Comparison of ENCODE assay signal across 7 cellular contexts in the genomic region with DNA sequence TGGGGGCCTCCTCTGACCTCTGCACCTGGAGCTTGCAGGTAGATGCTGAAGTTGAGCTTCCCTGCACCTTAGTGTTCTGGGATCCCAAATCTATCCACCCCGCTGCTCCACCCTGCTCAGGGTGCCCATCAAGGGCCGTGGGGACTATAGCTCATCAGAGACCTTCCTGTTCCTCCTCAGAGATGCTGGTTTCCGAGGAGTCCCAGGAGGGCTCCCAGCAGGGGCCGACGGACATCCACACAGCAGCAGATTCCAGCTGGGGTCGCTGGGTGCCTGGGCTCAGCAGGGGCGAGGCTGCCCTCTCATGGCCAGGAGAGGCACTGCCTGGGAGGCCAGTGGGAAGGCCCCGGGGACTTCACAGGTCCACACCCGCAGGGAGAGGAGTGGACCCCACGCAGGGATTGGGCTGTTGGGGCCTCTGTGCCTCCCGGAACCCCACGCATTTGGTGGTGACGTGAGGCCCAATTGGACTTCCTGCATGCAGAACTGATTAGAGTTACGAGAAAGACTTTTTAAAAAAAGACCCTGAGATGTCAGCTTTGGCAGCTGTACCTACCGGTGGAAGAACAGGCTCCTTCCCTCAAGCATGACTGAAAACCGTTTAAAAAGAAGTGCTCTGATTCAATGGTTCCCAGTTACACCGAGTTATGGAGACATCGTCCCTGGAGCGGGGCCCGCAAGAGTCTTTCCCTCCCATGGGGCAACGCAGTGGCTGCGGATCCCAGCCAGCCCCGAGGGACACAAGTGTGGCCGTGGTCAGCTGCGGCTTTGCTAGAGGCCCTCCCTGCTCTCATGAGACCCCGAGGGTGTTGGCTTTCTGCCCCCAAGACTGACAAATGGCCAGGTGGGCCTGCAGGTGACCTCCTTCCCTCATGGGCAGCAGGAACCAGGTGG. TPM values are rescaled to one million over a fixed set of nuclear protein-coding genes. Genes with fewer than 3 reads are reported as not detected.
DNase-seq lines count a peak whose midpoint lies in the region; ATAC-seq and TF ChIP-seq lines count a peak whose summit lies in the region.

No MANE protein-coding gene starts in this region.

- no peaks in the 10 kb centered on the region for H3K36me3 Mint-ChIP-seq in memory B cell

- peak overlapping the region; percentile 87 for H3K27ac Mint-ChIP-seq in memory B cell

- peak; percentile 52 for ATAC-seq in HG02973 (IDR thresholded peaks at IDR 0.05; ENCODE audit: unreplicated experiment)
- peak; percentile 78 for ATAC-seq in memory B cell (ENCODE audit: low read depth)

- peaks cover 2% of the 10 kb centered on the region for H3K27me3 Mint-ChIP-seq in memory B cell

- H3K4me3 Mint-ChIP-seq in memory B cell = peak overlapping the region; percentile 72

- in situ Hi-C loops in GM13976 (cut with MboI; ENCODE audit: low sequenced_read_pairs, unreplicated experiment) = loop anchor here (10.0 kb wide), 1 partner anchor 112 kb away; no protein-coding TSS in a partner anchor

- DNase-seq in GM13976 (ENCODE audit: low spot score) (peak; percentile 91), NCI-H345 treated with DMSO at 0.1 percent for 48 hours (lab: John Stamatoyannopoulos, UW; ENCODE audit: unreplicated experiment) (peak; percentile 53), dermis blood vessel endothelial cell (peak; percentile 86), memory B cell (ENCODE audit: low spot score in 2 of 2) (peak; percentile 65 to 76)
- DNase-seq in activated CD4-positive, alpha-beta T cell treated with anti-CD3 and anti-CD28 coated beads, Interleukin-2, amount 50 U/mL, for 1 hour = peak; percentile 63
- DNase-seq in stimulated activated CD8-positive, alpha-beta memory T cell treated with anti-CD3 and anti-CD28 coated beads, Interleukin-15, amount 100 ng/mL, for 4 hours (ENCODE audit: low read depth in 2 of 2) = peak; percentile 39 to 40

- H3K9me3 Mint-ChIP-seq in memory B cell = no peaks in the 10 kb centered on the region

- peak; percentile 98 for TF ChIP-seq CTCF in GM13976 (IDR thresholded peaks at IDR 0.05; ENCODE audit: borderline replicate concordance, control extremely low read depth, extremely low read depth, insufficient read depth, missing control alignments)

- peaks cover 15% of the 10 kb centered on the region for H3K4me1 Mint-ChIP-seq in memory B cell

RNA-seq across cellular contexts. Expression of a gene that starts 25.3 kb away (rescaled TPM):
- total RNA-seq in dermis blood vessel endothelial cell = 3.7 and 4.8 TPM in 2 replicates

Comparison
In these comparisons a context has a peak if more than half of its experiments do, and no peak if none do; other contexts are left out.
1. Peak in every context shown above with its lines: DNase-seq and ATAC-seq.
2. DNase-seq: peak in every context shown above with its lines; median percentile 91 in GM13976; 86 in dermis blood vessel endothelial cell; 70 in memory B cell; 63 in activated CD4-positive, alpha-beta T cell treated with anti-CD3 and anti-CD28 coated beads, Interleukin-2, amount 50 U/mL, for 1 hour; 53 in NCI-H345 treated with DMSO at 0.1 percent for 48 hours; 40 in stimulated activated CD8-positive, alpha-beta memory T cell treated with anti-CD3 and anti-CD28 coated beads, Interleukin-15, amount 100 ng/mL, for 4 hours.